ENCODE assay signal across 16 cellular contexts in the genomic region with DNA sequence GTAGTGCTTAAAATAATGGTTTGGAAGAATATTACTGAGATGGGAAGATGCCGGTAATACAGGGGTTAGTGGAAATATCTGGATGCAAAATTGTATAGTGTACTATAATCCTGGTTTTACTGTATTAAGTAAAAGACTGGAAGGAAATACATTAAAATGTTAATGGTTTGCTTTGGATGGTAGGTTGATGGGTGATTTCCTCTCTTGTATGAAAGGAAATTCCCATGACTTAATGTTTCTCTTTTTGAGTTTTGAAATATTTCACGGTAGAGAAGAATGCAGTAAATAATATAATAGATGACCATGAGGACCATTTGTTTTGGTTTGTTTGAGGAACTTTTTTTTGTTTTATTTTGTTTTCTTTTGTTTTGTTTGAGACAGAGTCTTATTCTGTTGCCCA. TPM values are rescaled to one million over a fixed set of nuclear protein-coding genes. Genes with fewer than 3 reads are reported as not detected.
DNase-seq lines count a peak whose midpoint lies in the region; FAIRE-seq and TF ChIP-seq lines count a peak whose summit lies in the region.
"Had no signal": no experiment of that assay in that cellular context is flagged by ENCODE, and none has a peak within 500 bp of the region (broad histone marks: within the 10 kb centered on the region; RNA-seq: fewer than 3 reads in every experiment).

No MANE protein-coding gene starts in this region.

- H3K9me3 Mint-ChIP-seq in mesothelial cell of epicardium, result peaks cover 5% of the 10 kb centered on the region
- H3K9me3 Mint-ChIP-seq: GM23338 had no signal

- no peaks in the 10 kb centered on the region for H3K27me3 ChIP-seq in suprapubic skin
- H3K27me3 ChIP-seq: MG63 had no signal

- H3K4me1 ChIP-seq in suprapubic skin, result peaks cover 35% of the 10 kb centered on the region

- H3K36me3 ChIP-seq in suprapubic skin, result no peaks in the 10 kb centered on the region

- 59% methylated on average over 2 of the region's 2 CpGs for WGBS in suprapubic skin

- H3K27ac ChIP-seq in suprapubic skin, result peak overlapping the region; percentile 16
- H3K27ac ChIP-seq in coronary artery, result no peak overlapping the region
- H3K27ac ChIP-seq: PC-9 had no signal

- TF ChIP-seq POLR2A in suprapubic skin (IDR thresholded peaks at IDR 0.05), result no peak
- no peak for TF ChIP-seq POLR2A in erythroblast (IDR thresholded peaks at IDR 0.05; ENCODE audit: low read length)

- peaks cover 29% of the 10 kb centered on the region for H3K4me1 Mint-ChIP-seq in mesothelial cell of epicardium

- H3K27ac Mint-ChIP-seq in mesothelial cell of epicardium, result peak overlapping the region; percentile 33

- H3K4me3 ChIP-seq in suprapubic skin (no peak overlapping the region), coronary artery (no peak overlapping the region)
- H3K4me3 ChIP-seq: GM23338, MG63, PC-9 had no signal

- H3K27me3 Mint-ChIP-seq in mesothelial cell of epicardium (ENCODE audit: low read depth), result no peaks in the 10 kb centered on the region

- FAIRE-seq in RCC 7860 (lab: Jason Lieb, UNC), result peak; percentile 23
- FAIRE-seq: GM12891 had no signal

- no peaks in the 10 kb centered on the region for H3K9me3 ChIP-seq in suprapubic skin
- H3K9me3 ChIP-seq: MG63 had no signal

- no peak for DNase-seq in RCC 7860 (ENCODE audit: low spot score)
- DNase-seq in dermis blood vessel endothelial cell, result peak; percentile 76
- DNase-seq in mesothelial cell of epicardium (ENCODE audit: low spot score in 2 of 2, unreplicated experiment in 2 of 2), result no peak
- DNase-seq in suprapubic skin (ENCODE audit: low spot score in 2 of 2), result no peak
- no peak for DNase-seq in coronary artery (ENCODE audit: low spot score)
- no peak for DNase-seq in erythroblast (lab: John Stamatoyannopoulos, UW)
- DNase-seq in A172 (ENCODE audit: low spot score), result no peak
- DNase-seq: AML-193, DMS53, MG63, NCI-H1930, NCI-H2171, NCI-H774, PC-9 had no signal

- H3K4me3 Mint-ChIP-seq in mesothelial cell of epicardium, result no peak overlapping the region
- H3K4me3 Mint-ChIP-seq: GM23338 had no signal

- TF ChIP-seq CTCF in mesothelial cell of epicardium (IDR thresholded peaks at IDR 0.05; ENCODE audit: unreplicated experiment), result no peak
- no peak for TF ChIP-seq CTCF in suprapubic skin (IDR thresholded peaks at IDR 0.05)
- TF ChIP-seq CTCF in coronary artery (IDR thresholded peaks at IDR 0.05), result no peak

- no peak for TF ChIP-seq EP300 in suprapubic skin (IDR thresholded peaks at IDR 0.05)

- H3K36me3 Mint-ChIP-seq in mesothelial cell of epicardium, result peaks cover 2% of the 10 kb centered on the region

RNA-seq across cellular contexts. Expression of a gene that starts 8.2 kb away (rescaled TPM):
- total RNA-seq in dermis blood vessel endothelial cell (916 and 1,118 TPM in 2 replicates), mesothelial cell of epicardium (265 to 281 TPM (median 271 TPM) in 3 replicates), suprapubic skin (100 to 1,000 TPM; 173 to 250 (median 203) TPM)
- 197 and 202 TPM in 2 replicates for total RNA-seq in A172 (2014; rRNA removed; shearing (Covaris generic))
